ENCODE assay signal across 20 cellular contexts in the genomic region with DNA sequence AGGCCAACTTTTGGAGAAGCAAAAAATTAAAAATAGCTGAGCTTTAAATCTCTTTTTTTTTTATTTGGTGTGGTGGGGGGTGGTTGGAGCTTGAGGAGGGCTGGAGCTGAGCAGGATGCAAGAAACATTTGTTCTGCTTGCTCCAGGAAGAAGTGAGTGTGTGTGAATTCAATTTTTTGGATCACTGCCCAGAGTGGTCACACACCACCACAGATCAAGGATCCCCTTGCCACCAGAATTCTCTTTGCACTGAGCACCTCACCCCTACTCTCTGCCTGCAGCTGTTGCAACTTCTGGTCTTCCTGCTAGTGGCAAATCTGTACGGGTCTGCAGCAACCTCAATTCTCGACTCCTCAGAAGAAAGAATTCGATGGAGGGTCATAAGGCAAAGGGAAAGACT.
"Had no signal": no experiment of that assay in that cellular context is flagged by ENCODE, and none has a peak within 500 bp of the region (broad histone marks: within the 10 kb centered on the region; RNA-seq: fewer than 3 reads in every experiment).

No MANE protein-coding gene starts in this region.

- H3K9me3 ChIP-seq: adrenal gland, body of pancreas, colonic mucosa, mucosa of descending colon, transverse colon had no signal

- H3K4me1 ChIP-seq: adrenal gland, body of pancreas, colonic mucosa, transverse colon had no signal

- H3K27me3 ChIP-seq: body of pancreas, colonic mucosa, transverse colon had no signal

- H3K4me3 ChIP-seq: adrenal gland, body of pancreas, colonic mucosa, mucosa of descending colon, transverse colon had no signal

- DNase-seq: activated CD4-positive, alpha-beta T cell treated with anti-CD3 and anti-CD28 coated beads for 4 hours; activated CD8-positive, alpha-beta memory T cell treated with anti-CD3 and anti-CD28 coated beads, Interleukin-2, amount 50 U/mL, for 4 hours; activated CD8-positive, alpha-beta T cell treated with anti-CD3 and anti-CD28 coated beads for 36 hours; activated effector memory CD4-positive, alpha-beta T cell treated with anti-CD3 and anti-CD28 coated beads, Interleukin-2, amount 50 U/mL, for 16 hours; activated T-cell treated with anti-CD3 and anti-CD28 coated beads, Interleukin-2, amount 50 U/mL, for 48 hours; adrenal gland; body of pancreas; central memory CD4-positive, alpha-beta T cell; colonic mucosa; hippocampal formation; left ventricle myocardium superior; mucosa of descending colon; posterior cingulate gyrus; right cardiac atrium; small intestine; stimulated activated CD4-positive, alpha-beta T cell treated with anti-CD3 and anti-CD28 coated beads, Interleukin-4, amount 100 ng/mL, for 24 hours; stimulated activated naive CD4-positive, alpha-beta T cell treated with Interleukin-2 at 50 U/mL for 16 hours; substantia nigra; transverse colon had no signal

- H3K27ac ChIP-seq: adrenal gland, body of pancreas, colonic mucosa, transverse colon had no signal

- ATAC-seq: activated CD8-positive, alpha-beta T cell treated with anti-CD3 and anti-CD28 coated beads for 36 hours; body of pancreas; esophagus mucosa; left ventricle myocardium superior; mucosa of descending colon; right cardiac atrium had no signal

- H3K36me3 ChIP-seq: adrenal gland, colonic mucosa, transverse colon had no signal
